8 cellular contexts compared by ENCODE assay signal in genomic region chr3:169765281-169765624, GRCh38. TPM values are rescaled to one million over a fixed set of nuclear protein-coding genes. Genes with fewer than 3 reads are reported as not detected.
DNase-seq lines count a peak whose midpoint lies in the region; ATAC-seq, FAIRE-seq and TF ChIP-seq lines count a peak whose summit lies in the region.

No MANE protein-coding gene starts in this region.

- no peak for TF ChIP-seq CTCF in kidney (IDR thresholded peaks at IDR 0.05; ENCODE audit: borderline replicate concordance, extremely low read depth, insufficient read depth)

- POLR2A ChIA-PET in activated naive CD8-positive, alpha-beta T cell treated with anti-CD3 and anti-CD28 coated beads, Interleukin-2, amount 10 ng/mL, durations not matched to agents 7 days and 5 days (lab: Charles Lee): interaction anchor here (0.6 to 2.6 kb wide), 12 partner anchors 7 to 1104 kb away, joined by 3 to 26 read pairs (median 4); partner anchors contain the start of genes GPR160, LRRC34, LRRIQ4 and PRKCI

- H3K9me3 ChIP-seq in kidney (ENCODE audit: control insufficient read depth in 1 of 2, low read length in 2 of 2): no peaks in the 10 kb centered on the region

- no peak for FAIRE-seq in kidney (lab: Jason Lieb, UNC)

- H3K27ac Mint-ChIP-seq in T-helper 1 cell treated with Interleukin-12 subunit alpha and Interleukin-12 subunit beta and Interleukin-4 antibody, amounts not matched to agents 30 μg/mL and 1 μg/mL, for 36 hours: peak overlapping the region; percentile 91
- peak overlapping the region; percentile 88 for H3K27ac Mint-ChIP-seq in activated naive CD8-positive, alpha-beta T cell treated with anti-CD3 and anti-CD28 coated beads, Interleukin-2, amount 10 ng/mL, durations not matched to agents 7 days and 5 days

- ATAC-seq in activated naive CD8-positive, alpha-beta T cell treated with anti-CD3 and anti-CD28 coated beads, Interleukin-2, amount 10 ng/mL, durations not matched to agents 7 days and 5 days (ENCODE audit: low read depth): no peak
- no peak for ATAC-seq in HG03457 (IDR thresholded peaks at IDR 0.05; ENCODE audit: unreplicated experiment)

- no peaks in the 10 kb centered on the region for H3K36me3 ChIP-seq in kidney (ENCODE audit: control insufficient read depth in 1 of 2, insufficient read depth in 2 of 2, low read length in 2 of 2)

- no peaks in the 10 kb centered on the region for H3K9me3 Mint-ChIP-seq in T-helper 1 cell treated with Interleukin-12 subunit alpha and Interleukin-12 subunit beta and Interleukin-4 antibody, amounts not matched to agents 30 μg/mL and 1 μg/mL, for 36 hours
- no peaks in the 10 kb centered on the region for H3K9me3 Mint-ChIP-seq in activated naive CD8-positive, alpha-beta T cell treated with anti-CD3 and anti-CD28 coated beads, Interleukin-2, amount 10 ng/mL, durations not matched to agents 7 days and 5 days

- peaks cover 3% of the 10 kb centered on the region for H3K36me3 Mint-ChIP-seq in T-helper 1 cell treated with Interleukin-12 subunit alpha and Interleukin-12 subunit beta and Interleukin-4 antibody, amounts not matched to agents 30 μg/mL and 1 μg/mL, for 36 hours (ENCODE audit: low read depth)
- H3K36me3 Mint-ChIP-seq in activated naive CD8-positive, alpha-beta T cell treated with anti-CD3 and anti-CD28 coated beads, Interleukin-2, amount 10 ng/mL, durations not matched to agents 7 days and 5 days: no peaks in the 10 kb centered on the region

- H3K4me1 Mint-ChIP-seq in T-helper 1 cell treated with Interleukin-12 subunit alpha and Interleukin-12 subunit beta and Interleukin-4 antibody, amounts not matched to agents 30 μg/mL and 1 μg/mL, for 36 hours (ENCODE audit: low read depth): peaks cover 25% of the 10 kb centered on the region
- peaks cover 22% of the 10 kb centered on the region for H3K4me1 Mint-ChIP-seq in activated naive CD8-positive, alpha-beta T cell treated with anti-CD3 and anti-CD28 coated beads, Interleukin-2, amount 10 ng/mL, durations not matched to agents 7 days and 5 days

- H3K27ac ChIP-seq in kidney (ENCODE audit: low read depth in 2 of 2, low read length in 2 of 2) (peak overlapping the region; percentile 94 to 97), temporal lobe (ENCODE audit: low read depth, low read length) (peak overlapping the region; percentile 92)

- H3K4me3 Mint-ChIP-seq in T-helper 1 cell treated with Interleukin-12 subunit alpha and Interleukin-12 subunit beta and Interleukin-4 antibody, amounts not matched to agents 30 μg/mL and 1 μg/mL, for 36 hours: peak overlapping the region; percentile 95
- peak overlapping the region; percentile 96 for H3K4me3 Mint-ChIP-seq in activated naive CD8-positive, alpha-beta T cell treated with anti-CD3 and anti-CD28 coated beads, Interleukin-2, amount 10 ng/mL, durations not matched to agents 7 days and 5 days

- DNase-seq in T-helper 1 cell (no peak), kidney (no peak), NAMALWA (ENCODE audit: low spot score) (no peak), OCI-M1 (lab: John Stamatoyannopoulos, UW) (no peak)
- no peak for DNase-seq in activated naive CD8-positive, alpha-beta T cell treated with anti-CD3 and anti-CD28 coated beads, Interleukin-2, amount 10 ng/mL, durations not matched to agents 7 days and 5 days

- H3K4me3 ChIP-seq in kidney (ENCODE audit: low read length in 2 of 2): peak overlapping the region; percentile 38 to 87

- no peaks in the 10 kb centered on the region for H3K4me1 ChIP-seq in kidney (ENCODE audit: control insufficient read depth in 1 of 2, insufficient read depth in 1 of 2, low read depth in 1 of 2, low read length in 2 of 2)

- H3K27me3 Mint-ChIP-seq in T-helper 1 cell treated with Interleukin-12 subunit alpha and Interleukin-12 subunit beta and Interleukin-4 antibody, amounts not matched to agents 30 μg/mL and 1 μg/mL, for 36 hours (ENCODE audit: low read depth): no peaks in the 10 kb centered on the region
- no peaks in the 10 kb centered on the region for H3K27me3 Mint-ChIP-seq in activated naive CD8-positive, alpha-beta T cell treated with anti-CD3 and anti-CD28 coated beads, Interleukin-2, amount 10 ng/mL, durations not matched to agents 7 days and 5 days

- H3K9ac ChIP-seq in kidney (ENCODE audit: low read length in 2 of 2): peak overlapping the region in 1 of 2 donors; percentile 49

- intact Hi-C loops in kidney (cut with DNase I): no loop called here

RNA-seq across cellular contexts. Expression of gene TERC, which starts 0.4 kb away (rescaled TPM):
- total RNA-seq in activated naive CD8-positive, alpha-beta T cell treated with anti-CD3 and anti-CD28 coated beads, Interleukin-2, amount 10 ng/mL, durations not matched to agents 7 days and 5 days: 10 to 100 TPM in 1 of 2 experiments, 1 to 10 TPM in 1; 7.3 to 10.9 TPM
- total RNA-seq in kidney: 2.1 TPM
- polyA plus RNA-seq in kidney (ENCODE audit: insufficient read depth, low read depth, low replicate concordance): not detected
- 55.3 TPM for total RNA-seq in temporal lobe

RNA-seq across cellular contexts. Expression of gene ACTRT3, which starts 4.1 kb away (rescaled TPM):
- under 1 TPM; 0.28 to 0.44 TPM for total RNA-seq in activated naive CD8-positive, alpha-beta T cell treated with anti-CD3 and anti-CD28 coated beads, Interleukin-2, amount 10 ng/mL, durations not matched to agents 7 days and 5 days
- total RNA-seq in kidney (2.9 TPM), temporal lobe (2.2 TPM)
- 4.5 TPM for polyA plus RNA-seq in kidney (ENCODE audit: insufficient read depth, low read depth, low replicate concordance)

RNA-seq across cellular contexts. Expression of gene MYNN, which starts 7.9 kb away (rescaled TPM):
- 10 to 100 TPM; 17.9 to 19.1 TPM for total RNA-seq in activated naive CD8-positive, alpha-beta T cell treated with anti-CD3 and anti-CD28 coated beads, Interleukin-2, amount 10 ng/mL, durations not matched to agents 7 days and 5 days
- total RNA-seq in kidney (14.7 TPM), temporal lobe (30.2 TPM)
- polyA plus RNA-seq in kidney (ENCODE audit: insufficient read depth, low read depth, low replicate concordance): 9.6 TPM

RNA-seq across cellular contexts. Expression of gene LRRIQ4, which starts 47.4 kb away (rescaled TPM):
- total RNA-seq in activated naive CD8-positive, alpha-beta T cell treated with anti-CD3 and anti-CD28 coated beads, Interleukin-2, amount 10 ng/mL, durations not matched to agents 7 days and 5 days: under 1 TPM; 0.22 to 0.23 TPM
- total RNA-seq in kidney: not detected
- not detected for polyA plus RNA-seq in kidney (ENCODE audit: insufficient read depth, low read depth, low replicate concordance)
- total RNA-seq in temporal lobe: 0.49 TPM

RNA-seq across cellular contexts. Expression of gene LRRC34, which starts 47.5 kb away (rescaled TPM):
- 1 to 10 TPM; 6.9 to 8.1 TPM for total RNA-seq in activated naive CD8-positive, alpha-beta T cell treated with anti-CD3 and anti-CD28 coated beads, Interleukin-2, amount 10 ng/mL, durations not matched to agents 7 days and 5 days
- total RNA-seq in kidney (4.0 TPM), temporal lobe (7.1 TPM)
- 5.7 TPM for polyA plus RNA-seq in kidney (ENCODE audit: insufficient read depth, low read depth, low replicate concordance)
